Comparison of ENCODE assay signal across 17 cellular contexts in genomic region chr2:183032200-183032794, GRCh38. TPM values are rescaled to one million over a fixed set of nuclear protein-coding genes. Genes with fewer than 3 reads are reported as not detected.
A peak's percentile ranks its signal among the peaks of the same experiment; 100 is the strongest.
DNase-seq lines count a peak whose midpoint lies in the region; ATAC-seq and TF ChIP-seq lines count a peak whose summit lies in the region.
"Had no signal": no experiment of that assay in that cellular context is flagged by ENCODE, and none has a peak within 500 bp of the region (broad histone marks: within the 10 kb centered on the region; RNA-seq: fewer than 3 reads in every experiment).

No MANE protein-coding gene starts in this region.

- no peaks in the 10 kb centered on the region for H3K36me3 Mint-ChIP-seq in nephron (ENCODE audit: low read depth)
- H3K36me3 Mint-ChIP-seq: activated naive CD8-positive, alpha-beta T cell had no signal

- H3K9me2 ChIP-seq in GM23248 (ENCODE audit: insufficient read depth) (no peaks in the 10 kb centered on the region), PC-9 (ENCODE audit: insufficient read depth) (no peaks in the 10 kb centered on the region)

- H3K4me3 ChIP-seq in GM23248 = no peak overlapping the region
- no peak overlapping the region for H3K4me3 ChIP-seq in PC-9
- H3K4me3 ChIP-seq in epithelial cell of esophagus (ENCODE audit: low read length) = no peak overlapping the region
- no peak overlapping the region for H3K4me3 ChIP-seq in effector memory CD4-positive, alpha-beta T cell (ENCODE audit: insufficient read depth, low read depth, low read length, poor library complexity, severe bottlenecking)
- H3K4me3 ChIP-seq: BLaER1 treated with 17β-estradiol and CSF1 and Interleukin-3, amounts not matched to agents 10 nM and 100 nM; colonic mucosa had no signal

- no peaks in the 10 kb centered on the region for H3K27me3 Mint-ChIP-seq in nephron (ENCODE audit: low read depth)

- peaks cover 73% of the 10 kb centered on the region for H3K4me1 Mint-ChIP-seq in nephron

- H3K4me3 Mint-ChIP-seq in nephron = no peak overlapping the region
- H3K4me3 Mint-ChIP-seq: activated B cell treated with CpG ODN at 0.5 μM for 24 hours; activated naive CD8-positive, alpha-beta T cell had no signal

- peaks cover 100% of the 10 kb centered on the region for H3K79me2 ChIP-seq in GM23248 (ENCODE audit: insufficient read depth)
- H3K79me2 ChIP-seq in PC-9 (ENCODE audit: low read depth) = peaks cover 100% of the 10 kb centered on the region

- ATAC-seq in HG03280 (IDR thresholded peaks at IDR 0.05; ENCODE audit: unreplicated experiment) (no peak), GM21737 (IDR thresholded peaks at IDR 0.05; ENCODE audit: unreplicated experiment) (no peak)

- CTCF ChIA-PET in PC-9 (lab: Charles Lee) = interaction anchor here (1.1 kb wide), 1 partner anchor 83 kb away, joined by 3 read pairs; no protein-coding TSS in a partner anchor

- H3K4me2 ChIP-seq in GM23248 (ENCODE audit: unreplicated experiment) = peak overlapping the region; percentile 44
- peak overlapping the region; percentile 86 for H3K4me2 ChIP-seq in PC-9
- H3K4me2 ChIP-seq: BLaER1 treated with 17β-estradiol and CSF1 and Interleukin-3, amounts not matched to agents 10 nM and 100 nM had no signal

- H3K4me1 ChIP-seq in GM23248 (ENCODE audit: insufficient read depth) (peaks cover 72% of the 10 kb centered on the region), PC-9 (replicated peaks; ENCODE audit: insufficient read depth) (peaks cover 56% of the 10 kb centered on the region)
- peaks cover 12% of the 10 kb centered on the region for H3K4me1 ChIP-seq in effector memory CD4-positive, alpha-beta T cell (ENCODE audit: control insufficient read depth, insufficient read depth, low read length, poor library complexity, severe bottlenecking)

- peak overlapping the region; percentile 23 to 84 (median 60) for H3K27ac Mint-ChIP-seq in nephron
- H3K27ac Mint-ChIP-seq: activated B cell treated with CpG ODN at 0.5 μM for 24 hours; activated naive CD8-positive, alpha-beta T cell had no signal

- no TSS peak for BruUV-seq in PC-9 (replicated peaks; lab: Mats Ljungman, UMichigan)

- no peaks in the 10 kb centered on the region for H3K36me3 ChIP-seq in GM23248 (ENCODE audit: low read depth)
- H3K36me3 ChIP-seq in PC-9 (ENCODE audit: low read depth) = peaks cover 24% of the 10 kb centered on the region; the same call in 1 of the 2 replicates
- no peaks in the 10 kb centered on the region for H3K36me3 ChIP-seq in effector memory CD4-positive, alpha-beta T cell (ENCODE audit: control insufficient read depth, insufficient read depth, low read length)
- H3K36me3 ChIP-seq: BLaER1 treated with 17β-estradiol and CSF1 and Interleukin-3, amounts not matched to agents 10 nM and 100 nM; colonic mucosa had no signal

- peaks cover 52% of the 10 kb centered on the region for H4K20me1 ChIP-seq in GM23248 (ENCODE audit: insufficient read depth)
- H4K20me1 ChIP-seq in PC-9 (ENCODE audit: insufficient read depth) = peaks cover 95% of the 10 kb centered on the region

- no peaks in the 10 kb centered on the region for H3K9me3 Mint-ChIP-seq in nephron
- H3K9me3 Mint-ChIP-seq: activated B cell treated with CpG ODN at 0.5 μM for 24 hours had no signal

- in situ Hi-C loops in GM23248 (cut with MboI) = no loop called here

- H3K27me3 ChIP-seq in GM23248 (replicated peaks; ENCODE audit: insufficient read depth) (no peaks in the 10 kb centered on the region), PC-9 (ENCODE audit: insufficient read depth, low read depth) (no peaks in the 10 kb centered on the region)
- H3K27me3 ChIP-seq in effector memory CD4-positive, alpha-beta T cell (replicated peaks; ENCODE audit: control insufficient read depth, insufficient read depth, low read length, poor library complexity, severe bottlenecking) = no peaks in the 10 kb centered on the region
- H3K27me3 ChIP-seq: colonic mucosa had no signal

- H2AFZ ChIP-seq in GM23248 (no peak overlapping the region), PC-9 (no peak overlapping the region)

- H3K9me3 ChIP-seq in GM23248 (ENCODE audit: low read depth) (no peaks in the 10 kb centered on the region), PC-9 (ENCODE audit: insufficient read depth, low read depth) (no peaks in the 10 kb centered on the region)
- H3K9me3 ChIP-seq in effector memory CD4-positive, alpha-beta T cell (ENCODE audit: control insufficient read depth, low read length) = no peaks in the 10 kb centered on the region
- H3K9me3 ChIP-seq: BLaER1 treated with 17β-estradiol and CSF1 and Interleukin-3, amounts not matched to agents 10 nM and 100 nM; colonic mucosa had no signal

- peak; percentile 48 for DNase-seq in GM23248
- peak in 1 of 2 experiments; percentile 49 for DNase-seq in PC-9
- peak; percentile 67 for DNase-seq in epithelial cell of esophagus (ENCODE audit: low read depth)
- DNase-seq in effector memory CD4-positive, alpha-beta T cell = no peak
- DNase-seq in DMS79 treated with DMSO at 0.1 percent for 48 hours (lab: John Stamatoyannopoulos, UW) = no peak
- DNase-seq: activated B cell treated with CpG ODN at 0.5 μM for 24 hours; activated CD8-positive, alpha-beta memory T cell treated with anti-CD3 and anti-CD28 coated beads, Interleukin-2, amount 50 U/mL, for 48 hours; colonic mucosa; NCI-H1694 treated with DMSO at 0.1 percent for 48 hours; NCI-H69; posterior cingulate gyrus; stimulated activated CD4-positive, alpha-beta T cell treated with anti-CD3 and anti-CD28 coated beads, Interleukin-1b, Interleukin-23, amount 100 ng/mL, for 48 hours had no signal

- 83 to 92% methylated on average over 4 of the region's 4 CpGs for WGBS in GM23248 (ENCODE audit: low coverage in 1 of 2, low lambda C conversion rate in 2 of 2, missing lambda C conversion rate in 2 of 2), 2 experiments

- intact Hi-C loops in PC-9 (cut with micrococcal nuclease; ENCODE audit: unreplicated experiment) = no loop called here

- H3F3A ChIP-seq in GM23248 (ENCODE audit: insufficient read depth) = peaks cover 46% of the 10 kb centered on the region
- H3F3A ChIP-seq in PC-9 (ENCODE audit: insufficient read depth, low read depth) = peaks cover 17% of the 10 kb centered on the region; the same call in 1 of the 2 replicates

- POLR2A ChIA-PET in PC-9 (lab: Charles Lee; ENCODE audit: unreplicated experiment) = no interaction called here

- TF ChIP-seq CTCF in PC-9 (conservative IDR thresholded peaks at IDR 0.05) (no peak), epithelial cell of esophagus (IDR thresholded peaks at IDR 0.05; ENCODE audit: insufficient read depth, low read depth, low read length, missing control alignments) (no peak), nephron (IDR thresholded peaks at IDR 0.05; ENCODE audit: unreplicated experiment in 3 of 3) (no peak)

- no peak overlapping the region for H3K9ac ChIP-seq in GM23248
- H3K9ac ChIP-seq: BLaER1 treated with 17β-estradiol and CSF1 and Interleukin-3, amounts not matched to agents 10 nM and 100 nM had no signal

- H3K27ac ChIP-seq in GM23248 (no peak overlapping the region), PC-9 (peak overlapping the region; percentile 25)
- H3K27ac ChIP-seq in effector memory CD4-positive, alpha-beta T cell (ENCODE audit: insufficient read depth, low read length, poor library complexity, severe bottlenecking) = no peak overlapping the region
- H3K27ac ChIP-seq: BLaER1 treated with 17β-estradiol and CSF1 and Interleukin-3, amounts not matched to agents 10 nM and 100 nM; colonic mucosa had no signal

RNA-seq across cellular contexts. Expression of gene NCKAP1, which starts 6.0 kb away (rescaled TPM):
- total RNA-seq in GM23248 (2014; rRNA removed; shearing (Covaris generic)) = 169 and 201 TPM in 2 replicates
- polyA plus RNA-seq in GM23248 (2016; fragmentation: Nextera tagmentation; extraction: Ambion mirVana) = 57.4 and 58.9 TPM in 2 replicates
- total RNA-seq in PC-9 (2021) = 274 and 308 TPM in 2 replicates
- total RNA-seq: activated B cell treated with CpG ODN at 0.5 μM for 24 hours had no signal

RNA-seq across cellular contexts. Expression of gene DUSP19, which starts 46.2 kb away (rescaled TPM):
- total RNA-seq in GM23248 (2014; rRNA removed; shearing (Covaris generic)) = 2.3 and 5.3 TPM in 2 replicates
- 1.1 and 1.8 TPM in 2 replicates for polyA plus RNA-seq in GM23248 (2016; fragmentation: Nextera tagmentation; extraction: Ambion mirVana)
- total RNA-seq in PC-9 (2021) = 6.2 and 8.6 TPM in 2 replicates

Comparison
In these comparisons a context has a peak if more than half of its experiments do, and no peak if none do; other contexts are left out.
1. DNase-seq: peak in GM23248 (single experiment) and epithelial cell of esophagus (single experiment); none in effector memory CD4-positive, alpha-beta T cell (0 of 3) and DMS79 treated with DMSO at 0.1 percent for 48 hours (single experiment).